In genomic region chr19:46881092-46881491, GRCh38 we compare ENCODE assay signal across 32 cellular contexts.
"Had no signal": no experiment of that assay in that cellular context is flagged by ENCODE, and none has a peak within 500 bp of the region (broad histone marks: within the 10 kb centered on the region; RNA-seq: fewer than 3 reads in every experiment).

No MANE protein-coding gene starts in this region.

- H3K36me3 ChIP-seq: colonic mucosa, gastroesophageal sphincter, ovary, sigmoid colon, tibial nerve, upper lobe of right lung, uterus had no signal

- H3K9me3 ChIP-seq: colonic mucosa, esophagus muscularis mucosa, gastroesophageal sphincter, heart right ventricle, ovary, psoas muscle, sigmoid colon, spleen, testis, tibial nerve, upper lobe of right lung, uterus had no signal

- H3K27ac ChIP-seq: colonic mucosa, esophagus muscularis mucosa, foreskin keratinocyte, gastroesophageal sphincter, heart right ventricle, ovary, psoas muscle, sigmoid colon, spleen, testis, upper lobe of right lung, uterus had no signal

- H3K4me1 ChIP-seq: colonic mucosa, upper lobe of right lung, uterus had no signal

- H3K27me3 Mint-ChIP-seq: dendritic cell treated with granulocyte-macrophage colony-stimulating factor and Interleukin-4, amounts not matched to agents 40 ng/mL and 50 ng/mL, for 4 days; naive thymus-derived CD8-positive, alpha-beta T cell; stimulated activated memory B cell treated with anti-CD40 and anti-IgM and Interleukin-4, amounts not matched to agents 10 μg/mL and 1 μg/mL and 100 μg/mL, for 72 hours had no signal

- H3K36me3 Mint-ChIP-seq: immature natural killer cell; stimulated activated memory B cell treated with anti-CD40 and anti-IgM and Interleukin-4, amounts not matched to agents 10 μg/mL and 1 μg/mL and 100 μg/mL, for 72 hours had no signal

- H3K27ac Mint-ChIP-seq: dendritic cell treated with granulocyte-macrophage colony-stimulating factor and Interleukin-4, amounts not matched to agents 40 ng/mL and 50 ng/mL, for 4 days; nephron progenitor cell; stimulated activated memory B cell treated with anti-CD40 and anti-IgM and Interleukin-4, amounts not matched to agents 10 μg/mL and 1 μg/mL and 100 μg/mL, for 72 hours had no signal

- H3K4me3 Mint-ChIP-seq: dendritic cell treated with granulocyte-macrophage colony-stimulating factor and Interleukin-4, amounts not matched to agents 40 ng/mL and 50 ng/mL, for 4 days; immature natural killer cell; naive thymus-derived CD8-positive, alpha-beta T cell; nephron progenitor cell; stimulated activated memory B cell treated with anti-CD40 and anti-IgM and Interleukin-4, amounts not matched to agents 10 μg/mL and 1 μg/mL and 100 μg/mL, for 72 hours had no signal

- H3K4me3 ChIP-seq: colonic mucosa, esophagus muscularis mucosa, gastroesophageal sphincter, heart right ventricle, lung, ovary, psoas muscle, sigmoid colon, spleen, testis, tibial nerve, upper lobe of right lung, uterus had no signal

- ATAC-seq: foreskin keratinocyte; gastroesophageal sphincter; heart right ventricle; left lobe of liver; naive thymus-derived CD8-positive, alpha-beta T cell; psoas muscle; right cardiac atrium; stimulated activated memory B cell treated with anti-CD40 and anti-IgM and Interleukin-4, amounts not matched to agents 10 μg/mL and 1 μg/mL and 100 μg/mL, for 72 hours; stimulated activated naive CD8-positive, alpha-beta T cell treated with anti-CD3 and anti-CD28 coated beads, Interleukin-15, Interleukin-2, amounts not matched to agents 100 U/mL and 50 U/mL, for 24 hours; upper lobe of right lung had no signal

- H3K27me3 ChIP-seq: colonic mucosa, esophagus muscularis mucosa, foreskin keratinocyte, gastroesophageal sphincter, heart right ventricle, ovary, sigmoid colon, spleen, testis, tibial nerve, upper lobe of right lung, uterus had no signal

- DNase-seq: colonic mucosa; effector CD8-positive, alpha-beta T cell; foreskin keratinocyte; heart right ventricle; hypothalamus; immature natural killer cell; islet precursor cell; kidney glomerular epithelial cell; mesenchymal stem cell; midbrain; naive thymus-derived CD8-positive, alpha-beta T cell; nephron progenitor cell; nucleus accumbens; ovary; posterior cingulate gyrus; psoas muscle; right cardiac atrium; sigmoid colon; spleen; stimulated activated CD4-positive, alpha-beta T cell treated with anti-CD3 and anti-CD28 coated beads, Interleukin-4, amount 100 ng/mL, for 4 hours; stimulated activated naive CD8-positive, alpha-beta T cell treated with anti-CD3 and anti-CD28 coated beads, Interleukin-15, Interleukin-2, amounts not matched to agents 100 U/mL and 50 U/mL, for 24 hours; substantia nigra; testis; upper lobe of right lung; uterus had no signal

- H3K9me3 Mint-ChIP-seq: dendritic cell treated with granulocyte-macrophage colony-stimulating factor and Interleukin-4, amounts not matched to agents 40 ng/mL and 50 ng/mL, for 4 days; immature natural killer cell; naive thymus-derived CD8-positive, alpha-beta T cell; nephron progenitor cell; stimulated activated memory B cell treated with anti-CD40 and anti-IgM and Interleukin-4, amounts not matched to agents 10 μg/mL and 1 μg/mL and 100 μg/mL, for 72 hours had no signal
